13 cellular contexts compared by ENCODE assay signal in the genomic region with DNA sequence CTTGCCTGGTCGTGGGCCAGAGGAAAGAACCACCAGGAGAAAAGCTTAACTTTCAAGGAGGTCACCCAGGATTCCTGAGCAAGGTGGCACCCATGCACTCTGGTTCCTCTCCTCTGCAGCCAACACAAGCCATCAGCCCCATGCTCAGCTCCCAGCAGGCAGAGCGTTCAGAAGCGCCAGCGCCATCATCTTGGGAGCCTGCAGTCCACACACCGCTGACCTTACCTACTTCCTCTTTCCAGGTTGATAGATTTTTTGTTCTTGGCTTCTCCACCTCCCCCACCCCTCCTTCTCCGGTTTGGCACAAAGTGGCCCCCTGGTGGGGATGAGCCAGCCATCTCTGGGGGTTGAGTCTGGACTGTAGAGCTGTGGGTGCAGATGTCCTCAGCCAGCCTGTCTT. TPM values are rescaled to one million over a fixed set of nuclear protein-coding genes. Genes with fewer than 3 reads are reported as not detected.
A peak's percentile ranks its signal among the peaks of the same experiment; 100 is the strongest.
DNase-seq lines count a peak whose midpoint lies in the region; ATAC-seq, FAIRE-seq and TF ChIP-seq lines count a peak whose summit lies in the region.
"Had no signal": no experiment of that assay in that cellular context is flagged by ENCODE, and none has a peak within 500 bp of the region (broad histone marks: within the 10 kb centered on the region; RNA-seq: fewer than 3 reads in every experiment).

No MANE protein-coding gene starts in this region.

- CTCF ChIA-PET in HCT116 (lab: Charles Lee): no interaction called here

- no peak overlapping the region for H3K27ac ChIP-seq in HCT116 (ENCODE audit: low read depth, low read length)
- no peak overlapping the region for H3K27ac ChIP-seq in effector memory CD4-positive, alpha-beta T cell (ENCODE audit: insufficient read depth, low read length, poor library complexity, severe bottlenecking)

- RAD21 ChIA-PET in HCT116 (lab: Charles Lee; ENCODE audit: low non-redundant PET in 1 of 2, low total read pairs in 2 of 2, uncharacterized antibody in 2 of 2, unreplicated experiment in 2 of 2): no interaction called here

- TF ChIP-seq RAD21 in HCT116 (IDR thresholded peaks at IDR 0.05; ENCODE audit: low read depth): peak; percentile 15; the same call in 1 of the 2 replicates

- H3K4me1 ChIP-seq in BE2C: no peaks in the 10 kb centered on the region
- peaks cover 6 to 7% of the 10 kb centered on the region in 2 experiments; a peak in 2 of 4 replicates for H3K4me1 ChIP-seq in HCT116 (ENCODE audit: control insufficient read depth in 1 of 2, insufficient read depth in 2 of 2, low read length in 2 of 2)
- H3K4me1 ChIP-seq in iPS-15b (ENCODE audit: control insufficient read depth, insufficient read depth, low read length): peaks cover 11% of the 10 kb centered on the region
- peaks cover 25% of the 10 kb centered on the region for H3K4me1 ChIP-seq in effector memory CD4-positive, alpha-beta T cell (ENCODE audit: control insufficient read depth, insufficient read depth, low read length, poor library complexity, severe bottlenecking)

- H3K4me3 ChIP-seq in BE2C (ENCODE audit: low read depth, low read length) (no peak overlapping the region), HCT116 (replicated peaks in 1 of 2; ENCODE audit: low read depth in 1 of 2, low read length in 2 of 2) (no peak overlapping the region), iPS-15b (ENCODE audit: low read depth, low read length) (peak overlapping the region; percentile 80)
- no peak overlapping the region for H3K4me3 ChIP-seq in effector memory CD4-positive, alpha-beta T cell (ENCODE audit: insufficient read depth, low read depth, low read length, poor library complexity, severe bottlenecking)

- TF ChIP-seq POLR2A in HCT116 (IDR thresholded peaks at IDR 0.05; ENCODE audit: borderline replicate concordance, extremely low read depth, insufficient read depth, insufficient read length): no peak

- no peak for FAIRE-seq in RCC 7860 (lab: Jason Lieb, UNC)

- H3K9me3 ChIP-seq in BE2C: no peaks in the 10 kb centered on the region
- no peaks in the 10 kb centered on the region for H3K9me3 ChIP-seq in HCT116 (ENCODE audit: control insufficient read depth in 1 of 2, insufficient read depth in 1 of 2, low read depth in 1 of 2, low read length in 2 of 2)
- H3K9me3 ChIP-seq in iPS-15b (ENCODE audit: control insufficient read depth, insufficient read depth, low read length): no peaks in the 10 kb centered on the region
- no peaks in the 10 kb centered on the region for H3K9me3 ChIP-seq in effector memory CD4-positive, alpha-beta T cell (ENCODE audit: control insufficient read depth, low read length)

- peak; percentile 50; the same call in 1 of the 2 replicates for ATAC-seq in HCT116
- ATAC-seq: left ventricle myocardium superior had no signal

- no peak for DNase-seq in BE2C
- no peak for DNase-seq in HCT116 (ENCODE audit: low read depth, low spot score)
- peak; percentile 60 for DNase-seq in SIG-M5 (lab: John Stamatoyannopoulos, UW)
- no peak for DNase-seq in ureter (ENCODE audit: low spot score)
- no peak for DNase-seq in effector memory CD4-positive, alpha-beta T cell
- no peak for DNase-seq in RCC 7860 (ENCODE audit: low spot score)
- no peak for DNase-seq in AG08395 (ENCODE audit: low spot score)
- DNase-seq: activated T-cell treated with anti-CD3 and anti-CD28 coated beads, Interleukin-2, amount 50 U/mL, for 1 hour; anterior cingulate cortex; left ventricle myocardium superior; NCI-H1694 treated with DMSO at 0.1 percent for 48 hours had no signal

- H2AFZ ChIP-seq in HCT116 (ENCODE audit: low read depth, low read length, poor library complexity, severe bottlenecking): no peak overlapping the region

- H3K27me3 ChIP-seq in BE2C (peaks cover 55% of the 10 kb centered on the region), HCT116 (ENCODE audit: insufficient read depth, low read length) (no peaks in the 10 kb centered on the region), iPS-15b (ENCODE audit: control insufficient read depth, insufficient read depth, low read length) (peaks cover 59% of the 10 kb centered on the region)
- no peaks in the 10 kb centered on the region for H3K27me3 ChIP-seq in effector memory CD4-positive, alpha-beta T cell (replicated peaks; ENCODE audit: control insufficient read depth, insufficient read depth, low read length, poor library complexity, severe bottlenecking)

- BruUV-seq in HCT116 (replicated peaks; lab: Mats Ljungman, UMichigan): no TSS peak

- H3K36me3 ChIP-seq in BE2C (no peaks in the 10 kb centered on the region), HCT116 (ENCODE audit: control insufficient read depth in 1 of 2, insufficient read depth in 2 of 2, low read length in 2 of 2) (no peaks in the 10 kb centered on the region), iPS-15b (ENCODE audit: control insufficient read depth, insufficient read depth, low read length) (no peaks in the 10 kb centered on the region)
- H3K36me3 ChIP-seq in effector memory CD4-positive, alpha-beta T cell (ENCODE audit: control insufficient read depth, insufficient read depth, low read length): peaks cover 3% of the 10 kb centered on the region

- TF ChIP-seq CTCF in BE2C (IDR thresholded peaks at IDR 0.05; ENCODE audit: low read depth, low read length) (peak; percentile 11; the same call in 1 of the 2 replicates), HCT116 (IDR thresholded peaks at IDR 0.05 in 2 of 3, conservative IDR thresholded peaks at IDR 0.05 in 1 of 3; ENCODE audit: borderline replicate concordance in 1 of 3, insufficient read depth in 1 of 3, low read depth in 2 of 3, low read length in 2 of 3) (peak in 1 of 3 experiments; percentile 12; a peak in 1 of 6 replicates)

- no peaks in the 10 kb centered on the region for H4K20me1 ChIP-seq in HCT116 (ENCODE audit: insufficient read depth)

- POLR2A ChIA-PET in HCT116 (lab: Charles Lee): no interaction called here

- H3K4me2 ChIP-seq in HCT116 (ENCODE audit: low read length): no peak overlapping the region

- H3K9ac ChIP-seq in HCT116 (ENCODE audit: low read length) (no peak overlapping the region), iPS-15b (ENCODE audit: low read depth, low read length) (no peak overlapping the region)

- H3K79me2 ChIP-seq in HCT116 (ENCODE audit: insufficient read depth, low read length): no peaks in the 10 kb centered on the region

- H3K9me2 ChIP-seq in HCT116 (ENCODE audit: insufficient read depth): no peaks in the 10 kb centered on the region

- intact Hi-C loops in HCT116 (cut with micrococcal nuclease): no loop called here

TF ChIP-seq in HCT116, 20 proteins besides CTCF, POLR2A, EP300 and RAD21 (continues in another document):
- TF ChIP-seq EZH2phosphoT487 (IDR thresholded peaks at IDR 0.05; ENCODE audit: borderline replicate concordance) (no peak), POLR2AphosphoS5 (IDR thresholded peaks at IDR 0.05; ENCODE audit: low read depth, low read length) (no peak), SRF (IDR thresholded peaks at IDR 0.05; ENCODE audit: low read depth) (no peak), YY1 (IDR thresholded peaks at IDR 0.05; ENCODE audit: extremely low read depth, insufficient replicate concordance, low read depth, low read length) (no peak), EGR1 (IDR thresholded peaks at IDR 0.05; ENCODE audit: low read depth) (no peak), TCF7L2 (IDR thresholded peaks at IDR 0.05; ENCODE audit: borderline replicate concordance, extremely low read depth, insufficient read depth, insufficient read length) (no peak)
- TF ChIP-seq, protein P1, sequence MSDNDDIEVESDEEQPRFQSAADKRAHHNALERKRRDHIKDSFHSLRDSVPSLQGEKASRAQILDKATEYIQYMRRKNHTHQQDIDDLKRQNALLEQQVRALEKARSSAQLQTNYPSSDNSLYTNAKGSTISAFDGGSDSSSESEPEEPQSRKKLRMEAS (IDR thresholded peaks at IDR 0.05): no peak
- TF ChIP-seq, protein P2, sequence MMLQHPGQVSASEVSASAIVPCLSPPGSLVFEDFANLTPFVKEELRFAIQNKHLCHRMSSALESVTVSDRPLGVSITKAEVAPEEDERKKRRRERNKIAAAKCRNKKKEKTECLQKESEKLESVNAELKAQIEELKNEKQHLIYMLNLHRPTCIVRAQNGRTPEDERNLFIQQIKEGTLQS (IDR thresholded peaks at IDR 0.05): no peak
- TF ChIP-seq, protein P3, sequence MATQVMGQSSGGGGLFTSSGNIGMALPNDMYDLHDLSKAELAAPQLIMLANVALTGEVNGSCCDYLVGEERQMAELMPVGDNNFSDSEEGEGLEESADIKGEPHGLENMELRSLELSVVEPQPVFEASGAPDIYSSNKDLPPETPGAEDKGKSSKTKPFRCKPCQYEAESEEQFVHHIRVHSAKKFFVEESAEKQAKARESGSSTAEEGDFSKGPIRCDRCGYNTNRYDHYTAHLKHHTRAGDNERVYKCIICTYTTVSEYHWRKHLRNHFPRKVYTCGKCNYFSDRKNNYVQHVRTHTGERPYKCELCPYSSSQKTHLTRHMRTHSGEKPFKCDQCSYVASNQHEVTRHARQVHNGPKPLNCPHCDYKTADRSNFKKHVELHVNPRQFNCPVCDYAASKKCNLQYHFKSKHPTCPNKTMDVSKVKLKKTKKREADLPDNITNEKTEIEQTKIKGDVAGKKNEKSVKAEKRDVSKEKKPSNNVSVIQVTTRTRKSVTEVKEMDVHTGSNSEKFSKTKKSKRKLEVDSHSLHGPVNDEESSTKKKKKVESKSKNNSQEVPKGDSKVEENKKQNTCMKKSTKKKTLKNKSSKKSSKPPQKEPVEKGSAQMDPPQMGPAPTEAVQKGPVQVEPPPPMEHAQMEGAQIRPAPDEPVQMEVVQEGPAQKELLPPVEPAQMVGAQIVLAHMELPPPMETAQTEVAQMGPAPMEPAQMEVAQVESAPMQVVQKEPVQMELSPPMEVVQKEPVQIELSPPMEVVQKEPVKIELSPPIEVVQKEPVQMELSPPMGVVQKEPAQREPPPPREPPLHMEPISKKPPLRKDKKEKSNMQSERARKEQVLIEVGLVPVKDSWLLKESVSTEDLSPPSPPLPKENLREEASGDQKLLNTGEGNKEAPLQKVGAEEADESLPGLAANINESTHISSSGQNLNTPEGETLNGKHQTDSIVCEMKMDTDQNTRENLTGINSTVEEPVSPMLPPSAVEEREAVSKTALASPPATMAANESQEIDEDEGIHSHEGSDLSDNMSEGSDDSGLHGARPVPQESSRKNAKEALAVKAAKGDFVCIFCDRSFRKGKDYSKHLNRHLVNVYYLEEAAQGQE (IDR thresholded peaks at IDR 0.05; ENCODE audit: low read depth): no peak

RNA-seq across cellular contexts. Expression of a gene that starts 1.7 kb away (rescaled TPM):
- 3.4 TPM for polyA plus RNA-seq in BE2C (2012; ENCODE audit: insufficient read depth, insufficient read length, low read depth)
- not detected for total RNA-seq in HCT116 (2021; ENCODE audit: unreplicated experiment)
- polyA plus RNA-seq in HCT116 (2012): 0.42 and 0.64 TPM in 2 replicates
- total RNA-seq in ureter: 4.3 TPM

RNA-seq across cellular contexts. Expression of a gene that starts 28.4 kb away (rescaled TPM):
- polyA plus RNA-seq in BE2C (2012; ENCODE audit: insufficient read depth, insufficient read length, low read depth): not detected
- total RNA-seq in HCT116 (2021; ENCODE audit: unreplicated experiment) (not detected), ureter (not detected)
- polyA plus RNA-seq in HCT116 (2012): not detected in 2 replicates
- total RNA-seq: glomerular endothelial cell, left ventricle myocardium superior had no signal
